In the genomic region with DNA sequence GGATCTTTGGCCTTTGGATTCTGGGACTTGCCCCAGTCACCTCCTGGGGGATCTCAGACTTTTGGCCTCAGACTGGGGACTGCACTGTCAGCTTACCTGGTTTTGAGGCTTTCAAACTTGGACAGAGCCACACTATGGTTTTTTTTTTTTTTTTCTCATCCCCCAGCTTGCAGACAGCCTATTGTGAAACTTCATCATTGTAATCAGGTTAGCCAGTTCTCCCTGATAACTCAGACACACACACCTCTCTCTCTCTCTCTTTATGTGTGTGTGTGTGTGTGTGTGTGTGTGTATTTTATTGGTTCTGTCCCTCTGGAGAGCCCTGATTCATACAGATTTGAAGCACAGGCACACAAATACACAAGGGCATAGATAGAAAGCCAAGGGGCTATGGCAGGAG, we compare ENCODE assay signal across 23 cellular contexts. TPM values are rescaled to one million over a fixed set of nuclear protein-coding genes. Genes with fewer than 3 reads are reported as not detected.
DNase-seq lines count a peak whose midpoint lies in the region; ATAC-seq and TF ChIP-seq lines count a peak whose summit lies in the region.
"Had no signal": no experiment of that assay in that cellular context is flagged by ENCODE, and none has a peak within 500 bp of the region (broad histone marks: within the 10 kb centered on the region; RNA-seq: fewer than 3 reads in every experiment).

No MANE protein-coding gene starts in this region.

- H3K79me2 ChIP-seq in neural progenitor cell (ENCODE audit: low read depth): no peaks in the 10 kb centered on the region

- intact Hi-C loops in lower leg skin (cut with DNase I; ENCODE audit: low total_unique reads): no loop called here

- peaks cover 2% of the 10 kb centered on the region for H3K36me3 Mint-ChIP-seq in neural progenitor cell
- no peaks in the 10 kb centered on the region for H3K36me3 Mint-ChIP-seq in activated naive CD4-positive, alpha-beta T cell treated with anti-CD3 and anti-CD28 coated beads, Interleukin-2, amount 10 ng/mL, durations not matched to agents 7 days and 5 days
- H3K36me3 Mint-ChIP-seq: IgD-negative memory B cell had no signal

- no peak overlapping the region for H3K4me3 Mint-ChIP-seq in neural progenitor cell
- no peak overlapping the region for H3K4me3 Mint-ChIP-seq in activated naive CD4-positive, alpha-beta T cell treated with anti-CD3 and anti-CD28 coated beads, Interleukin-2, amount 10 ng/mL, durations not matched to agents 7 days and 5 days
- H3K4me3 Mint-ChIP-seq: HFFc6, IgD-negative memory B cell had no signal

- H3K4me1 ChIP-seq in neural progenitor cell: no peaks in the 10 kb centered on the region
- H3K4me1 ChIP-seq: Peyer's patch had no signal

- H3K9ac ChIP-seq in neural progenitor cell: no peak overlapping the region
- H3K9ac ChIP-seq: SK-N-SH had no signal

- no peak overlapping the region for H3K27ac ChIP-seq in neural progenitor cell
- H3K27ac ChIP-seq: Peyer's patch had no signal

- no peak overlapping the region for H3K27ac Mint-ChIP-seq in neural progenitor cell
- H3K27ac Mint-ChIP-seq in activated naive CD4-positive, alpha-beta T cell treated with anti-CD3 and anti-CD28 coated beads, Interleukin-2, amount 10 ng/mL, durations not matched to agents 7 days and 5 days: no peak overlapping the region
- H3K27ac Mint-ChIP-seq: HFFc6 had no signal

- no peak for ATAC-seq in HG02763 (IDR thresholded peaks at IDR 0.05; ENCODE audit: unreplicated experiment)

- CTCF ChIA-PET in activated naive CD4-positive, alpha-beta T cell treated with anti-CD3 and anti-CD28 coated beads, Interleukin-2, amount 10 ng/mL, durations not matched to agents 7 days and 5 days (lab: Charles Lee): interaction anchor here (0.8 kb wide), 1 partner anchor 90 kb away, joined by 3 read pairs; no protein-coding TSS in a partner anchor

- DNase-seq in DMS53 treated with DMSO at 0.1 percent for 48 hours (lab: John Stamatoyannopoulos, UW; ENCODE audit: unreplicated experiment): peak; percentile 59
- peak; percentile 52 for DNase-seq in SW480 (ENCODE audit: low spot score)
- DNase-seq in fibroblast of pulmonary artery (ENCODE audit: low read depth): peak; percentile 14
- no peak for DNase-seq in neural progenitor cell (ENCODE audit: low spot score)
- DNase-seq in activated naive CD4-positive, alpha-beta T cell treated with anti-CD3 and anti-CD28 coated beads, Interleukin-2, amount 10 ng/mL, durations not matched to agents 7 days and 5 days: no peak
- DNase-seq in GDM1 (lab: John Stamatoyannopoulos, UW): no peak
- no peak for DNase-seq in lower leg skin (ENCODE audit: low spot score in 2 of 2)
- DNase-seq: ACHN, COR-L47, DMS79 treated with DMSO at 0.1 percent for 48 hours, GOT3, HFFc6, Kasumi-1, MM.1S, NCI-H1092 treated with DMSO at 0.1 percent for 48 hours, NCI-H2227 treated with DMSO at 0.1 percent for 48 hours, NCI-H524 treated with DMSO at 0.1 percent for 48 hours, Peyer's patch, SHP77, SK-N-SH had no signal

- TF ChIP-seq CTCF in fibroblast of pulmonary artery (IDR thresholded peaks at IDR 0.05; ENCODE audit: low read length, missing control alignments): no peak
- TF ChIP-seq CTCF in neural progenitor cell (IDR thresholded peaks at IDR 0.05): no peak
- TF ChIP-seq CTCF in lower leg skin (IDR thresholded peaks at IDR 0.05): no peak

- H3K9me3 Mint-ChIP-seq in neural progenitor cell: peaks cover 21% of the 10 kb centered on the region
- peaks cover 10% of the 10 kb centered on the region for H3K9me3 Mint-ChIP-seq in activated naive CD4-positive, alpha-beta T cell treated with anti-CD3 and anti-CD28 coated beads, Interleukin-2, amount 10 ng/mL, durations not matched to agents 7 days and 5 days

- no peaks in the 10 kb centered on the region for H4K20me1 ChIP-seq in neural progenitor cell (ENCODE audit: low read depth)

- H3K4me2 ChIP-seq in neural progenitor cell: no peak overlapping the region
- H3K4me2 ChIP-seq: SK-N-SH had no signal

- H3K4me3 ChIP-seq in fibroblast of pulmonary artery (replicated peaks; ENCODE audit: low read depth, low read length) (no peak overlapping the region), neural progenitor cell (no peak overlapping the region), lower leg skin (ENCODE audit: low read depth, poor library complexity, severe bottlenecking) (no peak overlapping the region)
- H3K4me3 ChIP-seq: Peyer's patch had no signal

- H2AFZ ChIP-seq in neural progenitor cell (replicated peaks): peak overlapping the region; percentile 65

- no peaks in the 10 kb centered on the region for H3K27me3 ChIP-seq in neural progenitor cell
- H3K27me3 ChIP-seq: Peyer's patch had no signal

- peaks cover 2% of the 10 kb centered on the region for H3K4me1 Mint-ChIP-seq in neural progenitor cell
- no peaks in the 10 kb centered on the region for H3K4me1 Mint-ChIP-seq in activated naive CD4-positive, alpha-beta T cell treated with anti-CD3 and anti-CD28 coated beads, Interleukin-2, amount 10 ng/mL, durations not matched to agents 7 days and 5 days
- H3K4me1 Mint-ChIP-seq: IgD-negative memory B cell had no signal

- peaks cover 11% of the 10 kb centered on the region for H3K9me3 ChIP-seq in neural progenitor cell (ENCODE audit: low read depth)
- H3K9me3 ChIP-seq: Peyer's patch had no signal

- peaks cover 4% of the 10 kb centered on the region for H3F3A ChIP-seq in neural progenitor cell (ENCODE audit: low read depth)

- no peak for TF ChIP-seq POLR2A in lower leg skin (IDR thresholded peaks at IDR 0.05)

- no peaks in the 10 kb centered on the region for H3K36me3 ChIP-seq in neural progenitor cell
- H3K36me3 ChIP-seq: Peyer's patch had no signal

- no peaks in the 10 kb centered on the region for H3K27me3 Mint-ChIP-seq in neural progenitor cell (ENCODE audit: insufficient read depth, low read depth)
- H3K27me3 Mint-ChIP-seq in activated naive CD4-positive, alpha-beta T cell treated with anti-CD3 and anti-CD28 coated beads, Interleukin-2, amount 10 ng/mL, durations not matched to agents 7 days and 5 days: peaks cover 6% of the 10 kb centered on the region

RNA-seq across cellular contexts. Expression of gene VCAN, which starts 20.7 kb away (rescaled TPM):
- total RNA-seq in neural progenitor cell (ENCODE audit: low replicate concordance) (71.6 and 101 TPM in 2 replicates), lower leg skin (10 to 100 TPM; 21.2 to 44.1 (median 36.5) TPM)
- total RNA-seq: HT-29 had no signal

Comparison
In these comparisons a context has a peak if more than half of its experiments do, and no peak if none do; other contexts are left out.
1. DNase-seq: peak in DMS53 treated with DMSO at 0.1 percent for 48 hours (single experiment), SW480 (single experiment) and fibroblast of pulmonary artery (single experiment); none in neural progenitor cell (single experiment), activated naive CD4-positive, alpha-beta T cell treated with anti-CD3 and anti-CD28 coated beads, Interleukin-2, amount 10 ng/mL, durations not matched to agents 7 days and 5 days (single experiment), GDM1 (single experiment) and lower leg skin (0 of 2).